In the genomic region with DNA sequence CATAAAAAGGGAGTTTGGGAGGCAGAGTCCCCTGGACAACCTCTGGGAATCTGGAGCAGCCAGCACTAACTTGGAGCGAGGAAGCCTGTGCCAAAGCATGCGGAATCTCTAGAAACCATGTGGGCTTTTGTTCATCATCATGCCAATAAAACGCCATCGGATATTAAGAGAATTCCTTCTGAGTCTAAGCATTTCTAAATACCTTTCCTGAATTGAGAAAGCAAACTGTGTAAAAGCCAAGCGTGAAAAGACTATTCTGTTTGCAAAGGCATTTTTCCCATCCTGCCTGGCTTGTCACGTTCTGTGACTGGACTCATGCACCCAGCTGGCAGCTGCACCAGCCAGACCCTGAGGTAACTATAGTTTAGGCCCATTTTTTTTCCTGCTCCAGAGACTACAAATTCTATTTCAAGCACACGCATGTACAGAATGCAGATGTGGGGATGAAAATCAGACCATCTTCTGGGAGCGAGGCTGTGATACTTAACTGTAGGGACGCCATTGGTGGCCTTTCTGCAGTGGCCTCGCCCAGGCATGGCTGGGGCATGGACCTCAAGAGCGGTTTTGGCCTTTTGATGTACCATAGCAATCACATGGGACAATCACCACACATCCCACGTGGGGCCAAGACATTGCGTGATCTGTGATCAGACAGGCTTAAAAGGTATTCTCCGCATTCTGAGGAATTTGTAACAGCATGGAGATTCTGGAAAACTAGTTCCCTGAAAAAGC, we compare ENCODE assay signal across 1 cellular context.
TF ChIP-seq lines count a peak whose summit lies in the region.

No MANE protein-coding gene starts in this region.

TF ChIP-seq in A549, 52 proteins besides CTCF, POLR2A, EP300 and RAD21 (continued from another document):
- TF ChIP-seq, protein P1, sequence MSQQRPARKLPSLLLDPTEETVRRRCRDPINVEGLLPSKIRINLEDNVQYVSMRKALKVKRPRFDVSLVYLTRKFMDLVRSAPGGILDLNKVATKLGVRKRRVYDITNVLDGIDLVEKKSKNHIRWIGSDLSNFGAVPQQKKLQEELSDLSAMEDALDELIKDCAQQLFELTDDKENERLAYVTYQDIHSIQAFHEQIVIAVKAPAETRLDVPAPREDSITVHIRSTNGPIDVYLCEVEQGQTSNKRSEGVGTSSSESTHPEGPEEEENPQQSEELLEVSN (IDR thresholded peaks at IDR 0.05; ENCODE audit: borderline replicate concordance, low read depth) = no peak
- TF ChIP-seq RCOR1 (IDR thresholded peaks at IDR 0.05; ENCODE audit: low read depth, low read length) = no peak
- no peak for TF ChIP-seq MAFK (IDR thresholded peaks at IDR 0.05; ENCODE audit: partially characterized antibody)
- TF ChIP-seq ESRRA (IDR thresholded peaks at IDR 0.05; ENCODE audit: borderline replicate concordance, low read length) = no peak
- no peak for TF ChIP-seq FOSB (CRISPR knock-in tag; IDR thresholded peaks at IDR 0.05)
- TF ChIP-seq, protein P2, sequence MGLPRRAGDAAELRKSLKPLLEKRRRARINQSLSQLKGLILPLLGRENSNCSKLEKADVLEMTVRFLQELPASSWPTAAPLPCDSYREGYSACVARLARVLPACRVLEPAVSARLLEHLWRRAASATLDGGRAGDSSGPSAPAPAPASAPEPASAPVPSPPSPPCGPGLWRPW (IDR thresholded peaks at IDR 0.05) = no peak
- TF ChIP-seq SREBF2 (IDR thresholded peaks at IDR 0.05) = no peak
- no peak for TF ChIP-seq RFX5 (IDR thresholded peaks at IDR 0.05)
- TF ChIP-seq, protein P3, sequence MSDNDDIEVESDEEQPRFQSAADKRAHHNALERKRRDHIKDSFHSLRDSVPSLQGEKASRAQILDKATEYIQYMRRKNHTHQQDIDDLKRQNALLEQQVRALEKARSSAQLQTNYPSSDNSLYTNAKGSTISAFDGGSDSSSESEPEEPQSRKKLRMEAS (IDR thresholded peaks at IDR 0.05) = no peak
- TF ChIP-seq HOXB5 (CRISPR knock-in tag; IDR thresholded peaks at IDR 0.05) = no peak
